21 cellular contexts compared by ENCODE assay signal in the genomic region with DNA sequence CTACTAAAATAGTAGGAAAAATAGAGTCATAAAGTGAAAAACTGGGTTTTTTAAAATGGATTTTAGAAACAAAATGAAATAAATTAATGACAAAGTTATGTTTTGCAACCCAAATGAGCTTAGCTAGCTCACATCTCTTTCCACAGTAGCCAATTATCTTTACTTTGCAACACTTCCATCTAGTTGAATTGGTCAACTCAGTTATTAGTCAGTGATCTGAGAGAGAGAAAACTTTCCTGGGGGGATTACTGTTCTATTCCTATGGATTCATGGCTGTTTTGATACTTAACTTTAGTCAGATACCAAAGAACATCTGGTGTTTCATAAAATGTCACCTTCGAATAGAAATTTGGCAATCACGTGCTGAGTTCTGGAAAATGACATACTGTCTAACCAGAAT. TPM values are rescaled to one million over a fixed set of nuclear protein-coding genes. Genes with fewer than 3 reads are reported as not detected.
A peak's percentile ranks its signal among the peaks of the same experiment; 100 is the strongest.
DNase-seq lines count a peak whose midpoint lies in the region; ATAC-seq and TF ChIP-seq lines count a peak whose summit lies in the region.
"Had no signal": no experiment of that assay in that cellular context is flagged by ENCODE, and none has a peak within 500 bp of the region (broad histone marks: within the 10 kb centered on the region; RNA-seq: fewer than 3 reads in every experiment).

No MANE protein-coding gene starts in this region.

- no peak for ATAC-seq in SK-N-SH treated with all-trans-retinoic acid at 6 μM for 48 hours
- no peak for ATAC-seq in HG03378 (IDR thresholded peaks at IDR 0.05; ENCODE audit: unreplicated experiment)
- no peak for ATAC-seq in stimulated activated naive CD8-positive, alpha-beta T cell treated with anti-CD3 and anti-CD28 coated beads, Interleukin-15, Interleukin-2, amounts not matched to agents 100 U/mL and 50 U/mL, for 24 hours
- no peak for ATAC-seq in HG02973 (IDR thresholded peaks at IDR 0.05; ENCODE audit: unreplicated experiment)
- ATAC-seq: K562 had no signal

- DNase-seq in SK-N-SH (no peak), fibroblast of gingiva (ENCODE audit: low read depth) (peak; percentile 17), neuronal stem cell (ENCODE audit: low spot score) (no peak), DMS114 treated with DMSO at 0.1 percent for 48 hours (lab: John Stamatoyannopoulos, UW; ENCODE audit: unreplicated experiment) (no peak)
- DNase-seq in stimulated activated naive CD8-positive, alpha-beta T cell treated with anti-CD3 and anti-CD28 coated beads, Interleukin-15, Interleukin-2, amounts not matched to agents 100 U/mL and 50 U/mL, for 24 hours: no peak
- DNase-seq: CD4-positive, CD25-positive, alpha-beta regulatory T cell; DMS79; NCI-H1092 treated with DMSO at 0.1 percent for 48 hours; NCI-H1436 treated with DMSO at 0.1 percent for 48 hours; NCI-H2029 treated with DMSO at 0.1 percent for 48 hours; NCI-H345; NCI-H774; NK-92 treated with Interleukin-12 subunit alpha and Interleukin-12 subunit beta, amount 100 ng/mL, for 24 hours; SHP77 treated with DMSO at 0.1 percent for 48 hours had no signal

- H3K4me2 ChIP-seq in SK-N-SH: no peak overlapping the region
- no peak overlapping the region for H3K4me2 ChIP-seq in neuronal stem cell (ENCODE audit: insufficient read depth, low read length, poor library complexity, severe bottlenecking)

- H3K79me1 ChIP-seq in neuronal stem cell (ENCODE audit: low read depth, low read length): no peaks in the 10 kb centered on the region

- TF ChIP-seq RAD21 in SK-N-SH (IDR thresholded peaks at IDR 0.05; ENCODE audit: low read length): no peak

- no peak overlapping the region for H4K8ac ChIP-seq in neuronal stem cell (ENCODE audit: low read depth, low read length)

- WGBS in SK-N-SH (ENCODE audit: low lambda C conversion rate): 85% methylated on average over 2 of the region's 2 CpGs
- WGBS in neuronal stem cell (ENCODE audit: extremely low coverage in 2 of 2, insufficient read length in 2 of 2, insufficient replicate concordance in 1 of 2), 2 donors: no CpG with 5 or more reads among the region's 2 CpGs

- H4K91ac ChIP-seq in neuronal stem cell (ENCODE audit: low read depth, low read length, poor library complexity): no peak overlapping the region

- no peak overlapping the region for H2BK5ac ChIP-seq in neuronal stem cell (ENCODE audit: low read length)

- no peaks in the 10 kb centered on the region for H3K9me2 ChIP-seq in SK-N-SH

- no peaks in the 10 kb centered on the region for H3K9me3 ChIP-seq in SK-N-SH
- peaks cover 0 to 7% of the 10 kb centered on the region in 2 donors for H3K9me3 ChIP-seq in neuronal stem cell (replicated peaks in 1 of 2; ENCODE audit: control insufficient read depth in 2 of 2, insufficient read depth in 1 of 2, low read depth in 1 of 2, low read length in 2 of 2)
- H3K9me3 ChIP-seq: BE2C had no signal

- peaks cover 58% of the 10 kb centered on the region for H3F3A ChIP-seq in SK-N-SH (replicated peaks; ENCODE audit: insufficient read depth)

- no peak overlapping the region for H2BK120ac ChIP-seq in neuronal stem cell (ENCODE audit: low read depth, low read length)

- H3K4me1 ChIP-seq in SK-N-SH (ENCODE audit: control insufficient read depth in 1 of 2, insufficient read depth in 2 of 2, low read depth in 1 of 2, low read length in 1 of 2): peaks cover 8 to 48% of the 10 kb centered on the region in 2 experiments; a peak in 3 of 4 replicates
- peaks cover 8 to 18% of the 10 kb centered on the region in 2 donors for H3K4me1 ChIP-seq in neuronal stem cell (ENCODE audit: control insufficient read depth in 2 of 2, insufficient read depth in 1 of 2, low read depth in 1 of 2, low read length in 2 of 2)
- H3K4me1 ChIP-seq: BE2C had no signal

- no peaks in the 10 kb centered on the region for H3K36me3 ChIP-seq in SK-N-SH (replicated peaks in 1 of 2; ENCODE audit: control insufficient read depth in 1 of 2, insufficient read depth in 2 of 2, low read length in 1 of 2)
- H3K36me3 ChIP-seq in neuronal stem cell (replicated peaks in 1 of 2; ENCODE audit: control insufficient read depth in 2 of 2, insufficient read depth in 2 of 2, low read length in 2 of 2): no peaks in the 10 kb centered on the region
- H3K36me3 ChIP-seq: BE2C had no signal

- H2AFZ ChIP-seq in SK-N-SH (ENCODE audit: low read depth) (no peak overlapping the region), neuronal stem cell (ENCODE audit: low read length) (peak overlapping the region; percentile 57)

- POLR2A ChIA-PET in SK-N-SH (lab: Yijun Ruan, JAX): no interaction called here

- no peaks in the 10 kb centered on the region for H3K79me2 ChIP-seq in SK-N-SH (ENCODE audit: insufficient read depth)

- H3K18ac ChIP-seq in neuronal stem cell (ENCODE audit: low read length): no peak overlapping the region

- no peak overlapping the region for H2BK12ac ChIP-seq in neuronal stem cell (ENCODE audit: low read length)

- CTCF ChIA-PET in SK-N-SH (lab: Yijun Ruan, JAX): interaction anchor here (0.7 to 1.0 kb wide), 2 partner anchors 25 to 49 kb away, joined by 3 to 6 read pairs; no protein-coding TSS in a partner anchor

- TF ChIP-seq EP300 in SK-N-SH (IDR thresholded peaks at IDR 0.05; ENCODE audit: borderline replicate concordance in 1 of 2, low read depth in 1 of 2, low read length in 1 of 2): no peak

- H3K9ac ChIP-seq in SK-N-SH: no peak overlapping the region
- H3K9ac ChIP-seq in neuronal stem cell (ENCODE audit: low read depth, low read length, poor library complexity): no peak overlapping the region

- H3K4me3 ChIP-seq in SK-N-SH (ENCODE audit: low read depth in 2 of 2, low read length in 1 of 2) (no peak overlapping the region), neuronal stem cell (ENCODE audit: low read length in 2 of 2) (no peak overlapping the region)
- H3K4me3 ChIP-seq: K562 had no signal

- no peak overlapping the region for H3K23ac ChIP-seq in neuronal stem cell (ENCODE audit: low read depth, low read length, poor library complexity)

- H2AK5ac ChIP-seq in neuronal stem cell (ENCODE audit: low read depth, low read length): no peak overlapping the region

- no peak overlapping the region for H2BK15ac ChIP-seq in neuronal stem cell (ENCODE audit: low read length)

- H3K27me3 ChIP-seq in SK-N-SH (ENCODE audit: insufficient read depth): no peaks in the 10 kb centered on the region
- no peaks in the 10 kb centered on the region for H3K27me3 ChIP-seq in neuronal stem cell (ENCODE audit: control insufficient read depth in 3 of 3, insufficient read depth in 3 of 3, low read depth in 1 of 3, low read length in 3 of 3)
- H3K27me3 ChIP-seq: BE2C had no signal

- peak overlapping the region; percentile 67 to 97 for H3K27ac ChIP-seq in SK-N-SH (ENCODE audit: low read depth in 2 of 2, low read length in 1 of 2)
- no peak overlapping the region for H3K27ac ChIP-seq in neuronal stem cell (replicated peaks; ENCODE audit: low read length)
- H3K27ac ChIP-seq: 22Rv1, RWPE1 had no signal

- no peak for TF ChIP-seq CTCF in SK-N-SH (IDR thresholded peaks at IDR 0.05)

- no peak overlapping the region for H3K14ac ChIP-seq in neuronal stem cell (ENCODE audit: low read length)

- H3K4ac ChIP-seq in neuronal stem cell (ENCODE audit: low read length): no peak overlapping the region

- H4K20me1 ChIP-seq in SK-N-SH (ENCODE audit: insufficient read depth): no peaks in the 10 kb centered on the region

TF ChIP-seq in SK-N-SH, 30 proteins besides CTCF, POLR2A, EP300 and RAD21:
- TF ChIP-seq GABPA (IDR thresholded peaks at IDR 0.05; ENCODE audit: low read depth): no peak
- TF ChIP-seq POLR2AphosphoS5 (IDR thresholded peaks at IDR 0.05; ENCODE audit: low read depth, low read length): no peak

TF ChIP-seq in SK-N-SH treated with all-trans-retinoic acid at 6 μM for 48 hours, 23 proteins besides CTCF, POLR2A, EP300 and RAD21:
- TF ChIP-seq ARNTL (CRISPR knock-in tag; IDR thresholded peaks at IDR 0.05; ENCODE audit: borderline replicate concordance, low read depth): no peak
- TF ChIP-seq ESRRG (CRISPR knock-in tag; IDR thresholded peaks at IDR 0.05): no peak
- TF ChIP-seq GLIS3 (CRISPR knock-in tag; IDR thresholded peaks at IDR 0.05): no peak
- TF ChIP-seq PPARA (CRISPR knock-in tag; IDR thresholded peaks at IDR 0.05; ENCODE audit: borderline replicate concordance): no peak
- TF ChIP-seq, protein P1, sequence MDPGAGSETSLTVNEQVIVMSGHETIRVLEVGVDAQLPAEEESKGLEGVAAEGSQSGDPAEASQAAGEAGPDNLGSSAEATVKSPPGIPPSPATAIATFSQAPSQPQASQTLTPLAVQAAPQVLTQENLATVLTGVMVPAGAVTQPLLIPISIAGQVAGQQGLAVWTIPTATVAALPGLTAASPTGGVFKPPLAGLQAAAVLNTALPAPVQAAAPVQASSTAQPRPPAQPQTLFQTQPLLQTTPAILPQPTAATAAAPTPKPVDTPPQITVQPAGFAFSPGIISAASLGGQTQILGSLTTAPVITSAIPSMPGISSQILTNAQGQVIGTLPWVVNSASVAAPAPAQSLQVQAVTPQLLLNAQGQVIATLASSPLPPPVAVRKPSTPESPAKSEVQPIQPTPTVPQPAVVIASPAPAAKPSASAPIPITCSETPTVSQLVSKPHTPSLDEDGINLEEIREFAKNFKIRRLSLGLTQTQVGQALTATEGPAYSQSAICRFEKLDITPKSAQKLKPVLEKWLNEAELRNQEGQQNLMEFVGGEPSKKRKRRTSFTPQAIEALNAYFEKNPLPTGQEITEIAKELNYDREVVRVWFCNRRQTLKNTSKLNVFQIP (CRISPR knock-in tag; IDR thresholded peaks at IDR 0.05; ENCODE audit: borderline replicate concordance, low read depth): no peak
- no peak for TF ChIP-seq ZC3H10 (CRISPR knock-in tag; IDR thresholded peaks at IDR 0.05)
- TF ChIP-seq TOX (CRISPR knock-in tag; IDR thresholded peaks at IDR 0.05; ENCODE audit: borderline replicate concordance): no peak
- no peak for TF ChIP-seq ISL1 (CRISPR knock-in tag; IDR thresholded peaks at IDR 0.05)
- TF ChIP-seq BACH2 (CRISPR knock-in tag; IDR thresholded peaks at IDR 0.05; ENCODE audit: borderline replicate concordance): no peak

RNA-seq across cellular contexts. Expression of a gene that starts 45.0 kb away (rescaled TPM):
- polyA plus RNA-seq in SK-N-SH (2012; rRNA removed): 83.4 and 103 TPM in 2 replicates
- 113 and 151 TPM in 2 replicates for polyA plus RNA-seq in SK-N-SH (2012; cell fraction: cytosol; rRNA removed)
- 90.9 and 120 TPM in 2 replicates for polyA plus RNA-seq in SK-N-SH (2012; cell fraction: nucleus; rRNA removed)
- polyA plus RNA-seq in neuronal stem cell (2013, experiment 1 of 2): 10.8 TPM
- 10.7 TPM for polyA plus RNA-seq in neuronal stem cell (2013, experiment 2 of 2)
